Comparison of ENCODE assay signal across 18 cellular contexts in the genomic region with DNA sequence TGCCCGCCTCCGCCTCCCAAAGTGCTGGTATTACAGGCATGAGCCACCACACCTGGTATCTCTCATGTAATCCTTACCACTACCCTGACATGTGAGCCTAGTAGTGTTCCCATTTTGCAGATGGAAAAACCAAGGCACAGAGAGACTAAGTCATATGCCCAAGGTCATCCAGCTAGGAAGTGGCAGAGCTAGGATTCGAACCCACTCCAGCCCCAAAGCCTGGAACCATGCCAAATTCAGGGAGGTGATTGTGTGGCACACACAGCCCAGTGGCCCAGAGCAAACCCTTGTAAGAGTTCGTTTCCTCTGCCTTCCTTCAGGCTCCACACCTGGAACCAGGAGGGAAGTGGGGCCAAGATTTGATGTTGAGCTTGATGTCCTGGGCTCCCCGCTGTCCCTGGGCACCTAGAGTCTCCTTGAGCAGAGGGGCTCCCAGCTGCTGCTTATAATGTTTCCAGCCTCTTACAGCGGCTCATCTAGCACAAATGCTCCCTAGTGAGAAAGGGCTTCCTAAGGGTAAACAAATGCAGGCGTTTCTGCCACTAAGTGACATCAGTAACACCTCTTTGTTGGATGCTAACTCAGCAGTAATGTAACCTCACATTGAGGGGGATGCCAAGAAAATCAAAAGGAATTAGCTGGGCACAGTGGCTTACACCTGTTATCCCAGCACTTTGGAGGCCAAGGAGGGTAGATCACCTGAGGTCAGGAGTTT.
"Had no signal": no experiment of that assay in that cellular context is flagged by ENCODE, and none has a peak within 500 bp of the region (broad histone marks: within the 10 kb centered on the region; RNA-seq: fewer than 3 reads in every experiment).

No MANE protein-coding gene starts in this region.

- H3K27me3 Mint-ChIP-seq: stimulated activated naive CD8-positive, alpha-beta T cell treated with anti-CD3 and anti-CD28 coated beads, Interleukin-15, Interleukin-2, amounts not matched to agents 100 ng/mL and 50 ng/mL, for 24 hours had no signal

- H3K27ac Mint-ChIP-seq: stimulated activated effector memory CD8-positive, alpha-beta T cell treated with anti-CD3 and anti-CD28 coated beads, Interleukin-12 subunit alpha, Interleukin-12 subunit beta, amount 100 ng/mL, for 72 hours; stimulated activated naive CD8-positive, alpha-beta T cell treated with anti-CD3 and anti-CD28 coated beads, Interleukin-15, Interleukin-2, amounts not matched to agents 100 ng/mL and 50 ng/mL, for 24 hours had no signal

- H3K9me3 Mint-ChIP-seq: naive B cell; neural crest cell; stimulated activated effector memory CD8-positive, alpha-beta T cell treated with anti-CD3 and anti-CD28 coated beads, Interleukin-12 subunit alpha, Interleukin-12 subunit beta, amount 100 ng/mL, for 72 hours; stimulated activated naive CD8-positive, alpha-beta T cell treated with anti-CD3 and anti-CD28 coated beads, Interleukin-15, Interleukin-2, amounts not matched to agents 100 ng/mL and 50 ng/mL, for 24 hours had no signal

- H3K4me3 ChIP-seq: coronary artery, heart left ventricle, right atrium auricular region, smooth muscle cell, testis, tibial nerve, upper lobe of right lung had no signal

- H3K27me3 ChIP-seq: right atrium auricular region, testis had no signal

- H3K27ac ChIP-seq: coronary artery, heart left ventricle, right atrium auricular region, testis, tibial nerve, upper lobe of right lung had no signal

- H3K36me3 Mint-ChIP-seq: naive B cell had no signal

- H3K4me3 Mint-ChIP-seq: naive B cell; neural crest cell; stimulated activated effector memory CD8-positive, alpha-beta T cell treated with anti-CD3 and anti-CD28 coated beads, Interleukin-12 subunit alpha, Interleukin-12 subunit beta, amount 100 ng/mL, for 72 hours; stimulated activated naive CD8-positive, alpha-beta T cell treated with anti-CD3 and anti-CD28 coated beads, Interleukin-15, Interleukin-2, amounts not matched to agents 100 ng/mL and 50 ng/mL, for 24 hours had no signal

- H3K9me3 ChIP-seq: heart left ventricle, right atrium auricular region, testis, tibial nerve, upper lobe of right lung had no signal

- H3K36me3 ChIP-seq: right atrium auricular region, tibial nerve, upper lobe of right lung had no signal

- ATAC-seq: esophagus mucosa; heart left ventricle; stimulated activated effector memory CD8-positive, alpha-beta T cell treated with anti-CD3 and anti-CD28 coated beads, Interleukin-12 subunit alpha, Interleukin-12 subunit beta, amount 100 ng/mL, for 72 hours; upper lobe of right lung had no signal

- DNase-seq: effector CD8-positive, alpha-beta T cell; heart left ventricle; hippocampal formation; mesendoderm; naive B cell; posterior cingulate gyrus; stimulated activated CD4-positive, alpha-beta T cell treated with anti-CD3 and anti-CD28 coated beads, Interleukin-4, amount 100 ng/mL, for 1 hour; stimulated activated CD8-positive, alpha-beta memory T cell treated with anti-CD3 and anti-CD28 coated beads, Interleukin-4, amount 100 ng/mL, for 48 hours; testis; upper lobe of right lung had no signal
